8 cellular contexts compared by ENCODE assay signal in genomic region chr19:16078311-16078758, GRCh38. TPM values are rescaled to one million over a fixed set of nuclear protein-coding genes. Genes with fewer than 3 reads are reported as not detected.
DNase-seq lines count a peak whose midpoint lies in the region; ATAC-seq and TF ChIP-seq lines count a peak whose summit lies in the region.

No MANE protein-coding gene starts in this region.

- H3K27ac ChIP-seq in fibroblast of lung (ENCODE audit: insufficient read depth, low read length), result peak overlapping the region; percentile 98
- H3K27ac ChIP-seq in ovary, result peak overlapping the region; percentile 98 to 100

- peak overlapping the region; percentile 89 for H3K4me2 ChIP-seq in fibroblast of lung (ENCODE audit: extremely low read depth, insufficient read depth, low read length)

- H3K79me2 ChIP-seq in fibroblast of lung (ENCODE audit: control insufficient read depth, insufficient read depth, low read length), result peaks cover 72% of the 10 kb centered on the region

- no peaks in the 10 kb centered on the region for H3K27me3 Mint-ChIP-seq in activated CD4-positive, alpha-beta memory T cell treated with anti-CD3 and anti-CD28 coated beads, Interleukin-2, amount 10 ng/mL, durations not matched to agents 7 days and 5 days

- peak overlapping the region; percentile 96 for H3K9ac ChIP-seq in fibroblast of lung (ENCODE audit: insufficient read depth, low read length)

- ATAC-seq in GM19467 (IDR thresholded peaks at IDR 0.05; ENCODE audit: unreplicated experiment), result no peak

- peaks cover 2% of the 10 kb centered on the region for H4K20me1 ChIP-seq in fibroblast of lung (ENCODE audit: control insufficient read depth, extremely low read depth, insufficient read depth, low read length)

- peaks cover 65% of the 10 kb centered on the region for H3K4me1 Mint-ChIP-seq in activated CD4-positive, alpha-beta memory T cell treated with anti-CD3 and anti-CD28 coated beads, Interleukin-2, amount 10 ng/mL, durations not matched to agents 7 days and 5 days

- TF ChIP-seq EP300 in ovary (IDR thresholded peaks at IDR 0.05), result no peak

- peaks cover 26% of the 10 kb centered on the region for H3K36me3 ChIP-seq in fibroblast of lung (ENCODE audit: control insufficient read depth, insufficient read depth, low read length)
- no peaks in the 10 kb centered on the region for H3K36me3 ChIP-seq in ovary

- DNase-seq in stimulated activated CD4-positive, alpha-beta T cell treated with anti-CD3 and anti-CD28 coated beads, Interleukin-1b, Interleukin-23, amount 100 ng/mL, for 48 hours, result peak; percentile 38
- DNase-seq in stimulated activated CD4-positive, alpha-beta T cell treated with anti-CD3 and anti-CD28 coated beads, Interleukin-4, amount 100 ng/mL, for 4 hours, result no peak
- peak; percentile 47 for DNase-seq in activated CD4-positive, alpha-beta memory T cell treated with anti-CD3 and anti-CD28 coated beads, Interleukin-2, amount 10 ng/mL, durations not matched to agents 7 days and 5 days
- DNase-seq in fibroblast of lung (ENCODE audit: low read depth in 2 of 2), result peak in 1 of 2 donors; percentile 69
- DNase-seq in ovary, result peak in 3 of 5 donors; percentile 48 to 59 (median 50)
- DNase-seq in NCI-H128 (lab: John Stamatoyannopoulos, UW; ENCODE audit: unreplicated experiment), result no peak
- no peak for DNase-seq in hippocampal formation (lab: John Stamatoyannopoulos, UW)

- H3K4me1 ChIP-seq in fibroblast of lung (ENCODE audit: control insufficient read depth, extremely low read depth, insufficient read depth, low read length), result peaks cover 17% of the 10 kb centered on the region
- peaks cover 13% of the 10 kb centered on the region for H3K4me1 ChIP-seq in ovary (ENCODE audit: insufficient read depth)

- no peak overlapping the region for H2AFZ ChIP-seq in fibroblast of lung (ENCODE audit: low read length)

- CTCF ChIA-PET in activated CD4-positive, alpha-beta memory T cell treated with anti-CD3 and anti-CD28 coated beads, Interleukin-2, amount 10 ng/mL, durations not matched to agents 7 days and 5 days (lab: Charles Lee), result interaction anchor here (0.9 to 4.1 kb wide), 9 partner anchors 7 to 106 kb away, joined by 3 to 25 read pairs (median 4); partner anchors contain the start of gene FAM32A

- H3K27me3 ChIP-seq in fibroblast of lung (ENCODE audit: control insufficient read depth, insufficient read depth, low read length), result no peaks in the 10 kb centered on the region
- H3K27me3 ChIP-seq in ovary, result no peaks in the 10 kb centered on the region

- H3K4me3 ChIP-seq in fibroblast of lung (replicated peaks in 1 of 4; ENCODE audit: control extremely low read depth in 1 of 4, insufficient read depth in 1 of 4, low read depth in 3 of 4, low read length in 4 of 4) (peak overlapping the region; percentile 70 to 98 (median 94)), ovary (peak overlapping the region; percentile 54)

- peak overlapping the region; percentile 98 for H3K27ac Mint-ChIP-seq in activated CD4-positive, alpha-beta memory T cell treated with anti-CD3 and anti-CD28 coated beads, Interleukin-2, amount 10 ng/mL, durations not matched to agents 7 days and 5 days

- no peaks in the 10 kb centered on the region for H3K9me3 Mint-ChIP-seq in activated CD4-positive, alpha-beta memory T cell treated with anti-CD3 and anti-CD28 coated beads, Interleukin-2, amount 10 ng/mL, durations not matched to agents 7 days and 5 days

- TF ChIP-seq CTCF in fibroblast of lung (conservative IDR thresholded peaks at IDR 0.05 in 1 of 2, IDR thresholded peaks at IDR 0.05 in 1 of 2; ENCODE audit: low read depth in 1 of 2, low read length in 2 of 2) (no peak), ovary (IDR thresholded peaks at IDR 0.05) (no peak)

- no peak for TF ChIP-seq POLR2A in ovary (IDR thresholded peaks at IDR 0.05)

- 3 to 5% (median 4%) methylated on average over 9 of the region's 9 CpGs for WGBS in ovary, 3 donors

- H3K4me3 Mint-ChIP-seq in activated CD4-positive, alpha-beta memory T cell treated with anti-CD3 and anti-CD28 coated beads, Interleukin-2, amount 10 ng/mL, durations not matched to agents 7 days and 5 days, result peak overlapping the region; percentile 82

- intact Hi-C loops in ovary (cut with DNase I), result loop anchor here in 1 of 4 donors (5.0 kb wide), 1 partner anchor 34 kb away; the partner anchor contains the start of gene RAB8A

- POLR2A ChIA-PET in activated CD4-positive, alpha-beta memory T cell treated with anti-CD3 and anti-CD28 coated beads, Interleukin-2, amount 10 ng/mL, durations not matched to agents 7 days and 5 days (lab: Charles Lee), result interaction anchor here (0.9 to 19.4 kb wide), 26 partner anchors 3 to 615 kb away, joined by 3 to 322 read pairs (median 5); partner anchors contain the start of genes AP1M1, HSH2D, KLF2 and RAB8A

- peaks cover 73% of the 10 kb centered on the region for H3K36me3 Mint-ChIP-seq in activated CD4-positive, alpha-beta memory T cell treated with anti-CD3 and anti-CD28 coated beads, Interleukin-2, amount 10 ng/mL, durations not matched to agents 7 days and 5 days (ENCODE audit: low read depth)

- H3K9me3 ChIP-seq in fibroblast of lung (ENCODE audit: control insufficient read depth, insufficient read depth, low read depth, low read length) (no peaks in the 10 kb centered on the region), ovary (no peaks in the 10 kb centered on the region)

RNA-seq across cellular contexts. Expression of gene TPM4, which starts 2.0 kb away (rescaled TPM):
- 100 to 1,000 TPM; 592 to 611 TPM for total RNA-seq in activated CD4-positive, alpha-beta memory T cell treated with anti-CD3 and anti-CD28 coated beads, Interleukin-2, amount 10 ng/mL, durations not matched to agents 7 days and 5 days
- total RNA-seq in fibroblast of lung, result 720 and 822 TPM in 2 replicates
- 1,637 and 2,577 TPM in 2 replicates for polyA plus RNA-seq in fibroblast of lung
- 1,306 and 1,822 TPM in 2 replicates for polyA plus RNA-seq in fibroblast of lung (2012)
- 192 and 286 TPM in 2 replicates for polyA minus RNA-seq in fibroblast of lung (ENCODE audit: low replicate concordance)
- total RNA-seq in ovary, result 100 to 1,000 TPM; 286 to 642 (median 554) TPM
- polyA plus RNA-seq in ovary, result 100 to 1,000 TPM; 347 to 664 TPM

RNA-seq across cellular contexts. Expression of gene RAB8A, which starts 33.4 kb away (rescaled TPM):
- total RNA-seq in activated CD4-positive, alpha-beta memory T cell treated with anti-CD3 and anti-CD28 coated beads, Interleukin-2, amount 10 ng/mL, durations not matched to agents 7 days and 5 days, result 100 to 1,000 TPM; 141 to 147 TPM
- total RNA-seq in fibroblast of lung (47.5 and 77.6 TPM in 2 replicates), ovary (10 to 100 TPM; 17.2 to 70.5 (median 52.9) TPM)
- polyA plus RNA-seq in fibroblast of lung (104 and 128 TPM in 2 replicates), ovary (100 to 1,000 TPM in 1 of 2 donors, 10 to 100 TPM in 1; 23.8 to 114 TPM)
- polyA plus RNA-seq in fibroblast of lung (2012), result 101 and 103 TPM in 2 replicates
- 47.6 and 76.1 TPM in 2 replicates for polyA minus RNA-seq in fibroblast of lung (ENCODE audit: low replicate concordance)

Comparison
In these comparisons a context has a peak if more than half of its experiments do, and no peak if none do; other contexts are left out.
1. DNase-seq: peak in stimulated activated CD4-positive, alpha-beta T cell treated with anti-CD3 and anti-CD28 coated beads, Interleukin-1b, Interleukin-23, amount 100 ng/mL, for 48 hours (single experiment), activated CD4-positive, alpha-beta memory T cell treated with anti-CD3 and anti-CD28 coated beads, Interleukin-2, amount 10 ng/mL, durations not matched to agents 7 days and 5 days (single experiment) and ovary (3 of 5); none in stimulated activated CD4-positive, alpha-beta T cell treated with anti-CD3 and anti-CD28 coated beads, Interleukin-4, amount 100 ng/mL, for 4 hours (0 of 2), NCI-H128 (single experiment) and hippocampal formation (0 of 2).